20 cellular contexts compared by ENCODE assay signal in the genomic region with DNA sequence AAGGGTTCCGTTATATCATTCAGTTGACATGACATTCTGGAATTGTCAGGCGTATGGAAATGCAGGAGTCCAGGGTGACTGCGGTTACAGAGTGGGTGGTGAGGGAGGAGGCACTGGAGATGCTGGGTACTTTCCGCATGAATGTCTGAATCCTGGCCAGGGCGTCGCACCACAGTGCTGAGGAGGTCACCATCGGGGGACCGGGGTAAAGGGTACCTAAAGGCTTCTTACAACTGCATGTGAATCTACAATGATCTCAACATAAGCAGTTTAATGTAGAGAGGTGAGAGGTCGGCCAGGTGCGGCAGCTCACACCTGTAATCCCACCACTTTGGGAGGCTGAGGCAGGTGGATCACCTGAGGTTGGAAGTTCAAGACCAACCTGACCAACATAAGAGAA. TPM values are rescaled to one million over a fixed set of nuclear protein-coding genes. Genes with fewer than 3 reads are reported as not detected.
DNase-seq lines count a peak whose midpoint lies in the region; ATAC-seq, FAIRE-seq and TF ChIP-seq lines count a peak whose summit lies in the region.
"Had no signal": no experiment of that assay in that cellular context is flagged by ENCODE, and none has a peak within 500 bp of the region (broad histone marks: within the 10 kb centered on the region; RNA-seq: fewer than 3 reads in every experiment).

No MANE protein-coding gene starts in this region.

- no peak for TF ChIP-seq CTCF in HepG2 (CRISPR knock-in tag; IDR thresholded peaks at IDR 0.05)
- no peak for TF ChIP-seq CTCF in right lobe of liver (IDR thresholded peaks at IDR 0.05)
- no peak for TF ChIP-seq CTCF in upper lobe of right lung (IDR thresholded peaks at IDR 0.05)
- TF ChIP-seq CTCF in tibial nerve (IDR thresholded peaks at IDR 0.05), result no peak

- H3K9ac ChIP-seq in HepG2 (ENCODE audit: insufficient read depth, low read depth, low read length), result no peak overlapping the region
- H3K9ac ChIP-seq: BLaER1 had no signal

- no peak overlapping the region for H2AFZ ChIP-seq in HepG2 (ENCODE audit: low read length)
- H2AFZ ChIP-seq: PC-9 had no signal

- FAIRE-seq in HepG2 (lab: Jason Lieb, UNC), result no peak
- FAIRE-seq: A204.1, GM12891 had no signal

- BruUV-seq in HepG2 (replicated peaks; lab: Mats Ljungman, UMichigan), result no TSS peak

- peaks cover 29% of the 10 kb centered on the region; the same call in 1 of the 2 replicates for H4K20me1 ChIP-seq in HepG2 (ENCODE audit: insufficient read depth, low read length)

- DNase-seq in HepG2 (ENCODE audit: low spot score) (no peak), right lobe of liver (no peak), caudate nucleus (lab: John Stamatoyannopoulos, UW) (no peak), posterior vena cava (ENCODE audit: low spot score) (peak; percentile 46), upper lobe of right lung (peak; percentile 23), tibial nerve (ENCODE audit: low spot score in 2 of 2) (no peak)
- DNase-seq: CD8-positive, alpha-beta memory T cell; GF-D8; GOT3; KBM-7; NCI-H1417 treated with DMSO at 0.1 percent for 48 hours; NCI-H2029; NCI-H510A; NCI-H774; PC-9 had no signal

- H3K4me3 ChIP-seq in HepG2 (replicated peaks in 1 of 3; ENCODE audit: insufficient read depth in 1 of 3, low read depth in 2 of 3, low read length in 3 of 3) (no peak overlapping the region), right lobe of liver (no peak overlapping the region), upper lobe of right lung (no peak overlapping the region), tibial nerve (no peak overlapping the region)
- H3K4me3 ChIP-seq: BLaER1, PC-9 had no signal

- H3K36me3 ChIP-seq in HepG2 (replicated peaks in 1 of 2; ENCODE audit: control insufficient read depth in 1 of 2, insufficient read depth in 2 of 2, low read length in 2 of 2), result peaks cover 65 to 96% of the 10 kb centered on the region in 2 experiments
- peaks cover 22 to 98% (median 73%) of the 10 kb centered on the region in 4 donors for H3K36me3 ChIP-seq in right lobe of liver
- peaks cover 99% of the 10 kb centered on the region for H3K36me3 ChIP-seq in upper lobe of right lung
- peaks cover 0 to 100% (median 33%) of the 10 kb centered on the region in 3 donors for H3K36me3 ChIP-seq in tibial nerve

- H3K4me2 ChIP-seq in HepG2 (ENCODE audit: low read depth, low read length), result no peak overlapping the region
- H3K4me2 ChIP-seq: BLaER1, PC-9 had no signal

- no peak for TF ChIP-seq EP300 in HepG2 (IDR thresholded peaks at IDR 0.05; ENCODE audit: low read depth in 2 of 2, low read length in 2 of 2)
- TF ChIP-seq EP300 in HepG2 (CRISPR knock-in tag; IDR thresholded peaks at IDR 0.05; ENCODE audit: borderline replicate concordance), result no peak
- peak in 1 of 2 donors; percentile 20 for TF ChIP-seq EP300 in tibial nerve (IDR thresholded peaks at IDR 0.05)

- H3K27ac ChIP-seq in HepG2 (ENCODE audit: extremely low read length, insufficient read depth, low read length) (no peak overlapping the region), right lobe of liver (no peak overlapping the region), caudate nucleus (ENCODE audit: low read depth, low read length) (peak overlapping the region; percentile 96), upper lobe of right lung (no peak overlapping the region), tibial nerve (peak overlapping the region in 2 of 4 donors; percentile 26 to 65)
- H3K27ac ChIP-seq: BLaER1, PC-9 had no signal

- no peak for TF ChIP-seq RAD21 in HepG2 (CRISPR knock-in tag; IDR thresholded peaks at IDR 0.05)

- ATAC-seq in HepG2 (no peak), right lobe of liver (no peak), upper lobe of right lung (no peak), GM21381 (IDR thresholded peaks at IDR 0.05; ENCODE audit: unreplicated experiment) (no peak), GM18502 (IDR thresholded peaks at IDR 0.05; ENCODE audit: poor library complexity, unreplicated experiment) (no peak)

- no peak for TF ChIP-seq POLR2A in HepG2 (IDR thresholded peaks at IDR 0.05; ENCODE audit: insufficient read depth in 1 of 2, low read depth in 2 of 2, low read length in 2 of 2)
- TF ChIP-seq POLR2A in right lobe of liver (IDR thresholded peaks at IDR 0.05), result no peak
- no peak for TF ChIP-seq POLR2A in tibial nerve (IDR thresholded peaks at IDR 0.05)

- CTCF ChIA-PET in HepG2 (lab: Yijun Ruan, JAX; ENCODE audit: low intra/inter-chr PET ratio, low total read pairs), result no interaction called here

- POLR2A ChIA-PET in HepG2 (lab: Yijun Ruan, JAX), result no interaction called here

- H3K27me3 ChIP-seq in HepG2 (ENCODE audit: control insufficient read depth in 1 of 2, insufficient read depth in 2 of 2, low read length in 2 of 2), result no peaks in the 10 kb centered on the region
- H3K27me3 ChIP-seq in right lobe of liver, result no peaks in the 10 kb centered on the region
- H3K27me3 ChIP-seq in upper lobe of right lung, result no peaks in the 10 kb centered on the region
- H3K27me3 ChIP-seq in tibial nerve, result no peaks in the 10 kb centered on the region
- H3K27me3 ChIP-seq: BLaER1 had no signal

- intact Hi-C loops in HepG2 (cut with micrococcal nuclease; ENCODE audit: unreplicated experiment), result no loop called here
- intact Hi-C loops in right lobe of liver (cut with DNase I), result no loop called here
- intact Hi-C loops in posterior vena cava (cut with DNase I), result no loop called here
- intact Hi-C loops in upper lobe of right lung (cut with DNase I), result no loop called here

- in situ Hi-C loops in HepG2 (cut with HindIII; ENCODE audit: extremely low pct_ligation_motif_present, low pct_unique_long_range_greater_than_20kb), result no loop called here

- H3K9me3 ChIP-seq in HepG2 (ENCODE audit: low read length) (no peaks in the 10 kb centered on the region), right lobe of liver (no peaks in the 10 kb centered on the region), upper lobe of right lung (no peaks in the 10 kb centered on the region), tibial nerve (no peaks in the 10 kb centered on the region)
- H3K9me3 ChIP-seq: BLaER1 had no signal

- no peaks in the 10 kb centered on the region for H3K79me2 ChIP-seq in HepG2 (ENCODE audit: insufficient read depth, low read length)

- H3K4me1 ChIP-seq in HepG2 (ENCODE audit: insufficient read depth, low read length) (peaks cover 11% of the 10 kb centered on the region), right lobe of liver (no peaks in the 10 kb centered on the region), upper lobe of right lung (no peaks in the 10 kb centered on the region), tibial nerve (peaks cover 0 to 46% (median 3%) of the 10 kb centered on the region in 4 donors)
- H3K4me1 ChIP-seq: BLaER1 had no signal

- 94% methylated on average over 10 of the region's 10 CpGs for WGBS in HepG2 (ENCODE audit: low lambda C conversion rate)
- WGBS in right lobe of liver (ENCODE audit: insufficient coverage, low coverage, low lambda C conversion rate, missing lambda C conversion rate), result 89% methylated on average over 6 of the region's 10 CpGs
- WGBS in tibial nerve, 2 donors, result 68 to 73% methylated on average over 10 of the region's 10 CpGs

TF ChIP-seq in HepG2, 621 proteins besides CTCF, POLR2A, EP300 and RAD21:
- TF ChIP-seq KDM4B (CRISPR knock-in tag; IDR thresholded peaks at IDR 0.05), result no peak
- TF ChIP-seq RBM22 (optimal IDR thresholded peaks at IDR 0.05; ENCODE audit: low read length), result peak; percentile 67
- TF ChIP-seq CREBL2 (CRISPR knock-in tag; IDR thresholded peaks at IDR 0.05; ENCODE audit: borderline replicate concordance), result no peak
- TF ChIP-seq ZNF768 (CRISPR knock-in tag; IDR thresholded peaks at IDR 0.05), result no peak

RNA-seq across cellular contexts. Expression of gene USP22, which starts 34.3 kb away (rescaled TPM):
- total RNA-seq in HepG2 (2016; rRNA removed; fragmentation: Illumina TruSeq; extraction: Trizol) (130 and 131 TPM in 2 replicates), right lobe of liver (10 to 100 TPM; 69.8 to 81.2 (median 77.7) TPM), posterior vena cava (100 to 1,000 TPM; 136 to 142 TPM), upper lobe of right lung (160 TPM), tibial nerve (100 to 1,000 TPM; 109 to 169 (median 133) TPM)
- 17.2 and 17.3 TPM in 2 replicates for total RNA-seq in HepG2 (2016; cell fraction: cytosol; rRNA removed; fragmentation: Illumina TruSeq; extraction: Trizol; ENCODE audit: low read depth)
- 119 and 130 TPM in 2 replicates for total RNA-seq in HepG2 (2016; cell fraction: insoluble cytoplasmic fraction; rRNA removed; fragmentation: Illumina TruSeq; extraction: Trizol)
- 54.1 and 54.4 TPM in 2 replicates for total RNA-seq in HepG2 (2016; cell fraction: membrane; rRNA removed; fragmentation: Illumina TruSeq; extraction: Trizol)
- total RNA-seq in HepG2 (2016; cell fraction: nucleus; rRNA removed; fragmentation: Illumina TruSeq; extraction: Trizol), result 79.5 and 96.3 TPM in 2 replicates
- polyA plus RNA-seq in HepG2 (2011; rRNA removed), result 98.0 and 124 TPM in 2 replicates
- 56.8 and 60.3 TPM in 2 replicates for polyA plus RNA-seq in HepG2 (2011; cell fraction: cytosol; rRNA removed)
- 126 and 139 TPM in 2 replicates for polyA plus RNA-seq in HepG2 (2011; cell fraction: nucleus; rRNA removed)
- polyA plus RNA-seq in HepG2 (2012), result 65.0 and 69.3 TPM in 2 replicates
- 4.2 and 4.5 TPM in 2 replicates for polyA plus RNA-seq in HepG2 (2016; cell fraction: cytosol; fragmentation: Illumina TruSeq; extraction: Trizol; ENCODE audit: low read depth)
- polyA plus RNA-seq in HepG2 (2016; cell fraction: insoluble cytoplasmic fraction; fragmentation: Illumina TruSeq; extraction: Trizol; ENCODE audit: low read depth), result 65.3 and 91.2 TPM in 2 replicates
- polyA plus RNA-seq in HepG2 (2016; cell fraction: membrane; fragmentation: Illumina TruSeq; extraction: Trizol; ENCODE audit: low read depth), result 18.3 and 19.5 TPM in 2 replicates
- polyA plus RNA-seq in HepG2 (2016; cell fraction: nucleus; fragmentation: Illumina TruSeq; extraction: Trizol; ENCODE audit: insufficient read depth, low read depth), result 101 and 103 TPM in 2 replicates
- polyA minus RNA-seq in HepG2 (2011; rRNA and poly(A)+ RNA removed; ENCODE audit: low replicate concordance), result 337 and 421 TPM in 2 replicates
- polyA minus RNA-seq in HepG2 (2011; cell fraction: cytosol; rRNA and poly(A)+ RNA removed), result 104 and 120 TPM in 2 replicates
- 71.7 and 94.2 TPM in 2 replicates for polyA minus RNA-seq in HepG2 (2011; cell fraction: nucleus; rRNA and poly(A)+ RNA removed)

Comparison
In these comparisons a context has a peak if more than half of its experiments do, and no peak if none do; other contexts are left out.
1. DNase-seq: peak in posterior vena cava (single experiment) and upper lobe of right lung (single experiment); none in HepG2 (single experiment), right lobe of liver (0 of 3), caudate nucleus (0 of 61) and tibial nerve (0 of 2).